13 cellular contexts compared by ENCODE assay signal in genomic region chr16:55759983-55760664, GRCh38.
DNase-seq lines count a peak whose midpoint lies in the region; ATAC-seq and TF ChIP-seq lines count a peak whose summit lies in the region.
"Had no signal": no experiment of that assay in that cellular context is flagged by ENCODE, and none has a peak within 500 bp of the region (broad histone marks: within the 10 kb centered on the region; RNA-seq: fewer than 3 reads in every experiment).

No MANE protein-coding gene starts in this region.

- no peak overlapping the region for H3K23ac ChIP-seq in mesenchymal stem cell (ENCODE audit: low read length in 2 of 2)

- H3K27ac ChIP-seq in heart right ventricle (peak overlapping the region in 8 of 10 donors; percentile 1 to 71 (median 46)), mesenchymal stem cell (ENCODE audit: low read length, poor library complexity, severe bottlenecking) (no peak overlapping the region), upper lobe of right lung (no peak overlapping the region)
- H3K27ac ChIP-seq: 22Rv1 had no signal

- ATAC-seq in heart right ventricle: peak; percentile 75 to 91 (median 86)
- ATAC-seq in upper lobe of right lung: peak; percentile 67
- no peak for ATAC-seq in esophagus mucosa
- no peak for ATAC-seq in HG03520 (IDR thresholded peaks at IDR 0.05; ENCODE audit: unreplicated experiment)
- ATAC-seq: naive thymus-derived CD4-positive, alpha-beta T cell had no signal

- no peaks in the 10 kb centered on the region for H3K79me1 ChIP-seq in mesenchymal stem cell (replicated peaks; ENCODE audit: low read length, poor library complexity, severe bottlenecking)

- no peak overlapping the region for H2AK5ac ChIP-seq in mesenchymal stem cell (ENCODE audit: low read length, severe bottlenecking)

- no peak overlapping the region for H2BK15ac ChIP-seq in mesenchymal stem cell (ENCODE audit: low read depth, poor library complexity, severe bottlenecking)

- no peak overlapping the region for H4K91ac ChIP-seq in mesenchymal stem cell (ENCODE audit: low read length)

- H2BK12ac ChIP-seq in mesenchymal stem cell (ENCODE audit: low read length in 2 of 2): no peak overlapping the region

- H3K4ac ChIP-seq in mesenchymal stem cell (ENCODE audit: low read depth in 1 of 2, low read length in 2 of 2): no peak overlapping the region

- H2AFZ ChIP-seq in mesenchymal stem cell (ENCODE audit: low read depth, low read length): no peak overlapping the region

- H3K18ac ChIP-seq in mesenchymal stem cell (ENCODE audit: low read depth in 1 of 2, low read length in 2 of 2): no peak overlapping the region

- DNase-seq in DMS 273 (lab: John Stamatoyannopoulos, UW; ENCODE audit: unreplicated experiment) (peak; percentile 8), DMS 273 treated with DMSO at 0.1 percent for 48 hours (lab: John Stamatoyannopoulos, UW) (no peak), heart right ventricle (peak in 1 of 2 donors; percentile 23), mesenchymal stem cell (no peak), upper lobe of right lung (no peak), NCI-H2227 (lab: John Stamatoyannopoulos, UW; ENCODE audit: unreplicated experiment) (no peak)
- DNase-seq: activated naive CD4-positive, alpha-beta T cell treated with anti-CD3 and anti-CD28 coated beads, Interleukin-2, amount 50 U/mL, for 16 hours; naive thymus-derived CD4-positive, alpha-beta T cell; NCI-H1930; NK-92 treated with Interleukin-12 subunit alpha and Interleukin-12 subunit beta, amount 100 ng/mL, for 24 hours had no signal

- no peak overlapping the region for H2BK5ac ChIP-seq in mesenchymal stem cell (ENCODE audit: low read depth, low read length, poor library complexity, severe bottlenecking)

- 22 to 27% methylated on average over 12 of the region's 12 CpGs for whole genome bisulfite sequencing in heart right ventricle, 2 donors
- WGBS in mesenchymal stem cell: 36% methylated on average over 12 of the region's 12 CpGs

- H3K27me3 ChIP-seq in heart right ventricle (peaks cover 0 to 8% (median 0%) of the 10 kb centered on the region in 7 donors), mesenchymal stem cell (ENCODE audit: control insufficient read depth in 1 of 2, insufficient read depth in 1 of 2, low read length in 2 of 2) (peaks cover 0 to 2% of the 10 kb centered on the region in 2 experiments), upper lobe of right lung (no peaks in the 10 kb centered on the region)

- no peak for TF ChIP-seq CTCF in heart right ventricle (IDR thresholded peaks at IDR 0.05)
- no peak for TF ChIP-seq CTCF in upper lobe of right lung (IDR thresholded peaks at IDR 0.05)

- no peak overlapping the region for H2BK120ac ChIP-seq in mesenchymal stem cell (ENCODE audit: low read depth, low read length)

- no peak overlapping the region for H4K8ac ChIP-seq in mesenchymal stem cell (ENCODE audit: low read length)

- H3K9ac ChIP-seq in mesenchymal stem cell (ENCODE audit: low read length): no peak overlapping the region

- peak overlapping the region in 7 of 10 donors; percentile 7 to 52 (median 25) for H3K4me3 ChIP-seq in heart right ventricle
- peak overlapping the region in 1 of 2 experiments; percentile 63 for H3K4me3 ChIP-seq in mesenchymal stem cell (ENCODE audit: insufficient read depth in 1 of 2, low read depth in 1 of 2, low read length in 2 of 2)
- H3K4me3 ChIP-seq in upper lobe of right lung: no peak overlapping the region

- intact Hi-C loops in heart right ventricle (cut with DNase I) (loop anchor here in 4 of 10 donors (2.0 to 10.0 kb wide), 3 partner anchors 71 to 75 kb away; partner anchors contain the start of gene CES1 (in 3 of the 4)), upper lobe of right lung (cut with DNase I) (no loop called here)

- H3K4me1 ChIP-seq in heart right ventricle (peaks cover 0 to 7% (median 0%) of the 10 kb centered on the region in 9 donors), mesenchymal stem cell (ENCODE audit: control insufficient read depth, insufficient read depth, low read depth, low read length) (peaks cover 2% of the 10 kb centered on the region), upper lobe of right lung (no peaks in the 10 kb centered on the region)

- H3K14ac ChIP-seq in mesenchymal stem cell (ENCODE audit: low read length in 2 of 2): peak overlapping the region in 1 of 2 experiments; percentile 41

- no peaks in the 10 kb centered on the region for H3K36me3 ChIP-seq in heart right ventricle
- H3K36me3 ChIP-seq in mesenchymal stem cell (ENCODE audit: control insufficient read depth in 1 of 2, insufficient read depth in 2 of 2, low read depth in 1 of 2, low read length in 2 of 2): peaks cover 0 to 3% of the 10 kb centered on the region in 2 experiments
- H3K36me3 ChIP-seq in upper lobe of right lung: no peaks in the 10 kb centered on the region

- H3K9me3 ChIP-seq in heart right ventricle (no peaks in the 10 kb centered on the region), mesenchymal stem cell (ENCODE audit: control insufficient read depth, low read length) (no peaks in the 10 kb centered on the region), upper lobe of right lung (no peaks in the 10 kb centered on the region)

- peak overlapping the region; percentile 68 for H3K4me2 ChIP-seq in mesenchymal stem cell (ENCODE audit: low read length, poor library complexity, severe bottlenecking)

Comparison
In these comparisons a context has a peak if more than half of its experiments do, and no peak if none do; other contexts are left out.
1. ATAC-seq: peak in heart right ventricle (8 of 8) and upper lobe of right lung (single experiment); none in esophagus mucosa (single experiment) and HG03520 (single experiment).
2. H3K27ac ChIP-seq: peak in heart right ventricle (8 of 10); none in mesenchymal stem cell (single experiment) and upper lobe of right lung (single experiment).